Comparison of ENCODE assay signal across 8 cellular contexts in the genomic region with DNA sequence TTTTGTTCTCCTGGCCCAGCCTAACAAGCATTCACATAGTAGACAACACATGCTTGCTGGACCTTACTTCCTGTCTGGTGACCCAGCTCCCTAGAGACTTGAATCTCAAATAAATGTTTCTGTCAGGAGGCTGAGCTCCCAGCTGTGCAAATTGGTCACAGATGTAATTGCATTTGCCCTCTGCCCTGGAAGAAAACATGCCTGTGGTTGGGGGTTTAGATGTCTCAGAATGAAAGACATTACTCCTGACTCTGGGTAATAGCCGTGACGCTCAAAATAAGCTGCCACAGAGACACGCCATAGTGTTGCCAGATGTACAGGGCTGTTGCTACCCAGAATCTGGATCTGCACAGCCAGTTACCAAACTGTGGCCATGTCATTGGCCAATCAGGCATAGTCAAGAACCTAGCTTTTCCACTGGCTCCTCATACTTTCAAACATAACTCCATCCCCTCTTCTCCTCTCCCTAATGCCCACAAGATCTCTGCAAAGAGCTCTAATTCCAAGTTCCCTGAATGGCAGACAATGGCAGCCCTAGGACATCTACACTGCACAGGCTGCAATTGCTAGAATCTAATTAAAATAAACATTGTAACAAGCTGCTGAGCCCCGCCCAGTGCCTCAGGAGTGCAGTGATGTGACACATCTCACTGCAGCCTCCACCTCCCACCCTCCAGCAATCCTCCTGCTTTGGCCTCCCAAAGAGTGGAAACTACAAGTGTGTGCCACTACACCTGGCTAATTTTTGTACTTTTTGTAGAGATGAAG. TPM values are rescaled to one million over a fixed set of nuclear protein-coding genes. Genes with fewer than 3 reads are reported as not detected.
DNase-seq lines count a peak whose midpoint lies in the region; ATAC-seq and TF ChIP-seq lines count a peak whose summit lies in the region.

No MANE protein-coding gene starts in this region.

- peak overlapping the region; percentile 89 to 94 (median 93) for H3K27ac Mint-ChIP-seq in IgD-negative memory B cell
- H3K27ac Mint-ChIP-seq in endothelial cell (ENCODE audit: unreplicated experiment), result no peak overlapping the region

- peak; percentile 90 for ATAC-seq in GM21576 (IDR thresholded peaks at IDR 0.05; ENCODE audit: unreplicated experiment)

- no peak for TF ChIP-seq CTCF in endothelial cell (IDR thresholded peaks at IDR 0.05; ENCODE audit: unreplicated experiment)

- H3K4me1 Mint-ChIP-seq in IgD-negative memory B cell (peaks cover 21 to 30% (median 26%) of the 10 kb centered on the region in 3 donors), endothelial cell (ENCODE audit: unreplicated experiment) (peaks cover 5% of the 10 kb centered on the region)

- peaks cover 6% of the 10 kb centered on the region for H3K27me3 Mint-ChIP-seq in IgD-negative memory B cell
- H3K27me3 Mint-ChIP-seq in endothelial cell (ENCODE audit: unreplicated experiment), result peaks cover 3% of the 10 kb centered on the region

- peak; percentile 98 for DNase-seq in GM04504 (ENCODE audit: low read depth)
- DNase-seq in dedifferentiated amniotic fluid mesenchymal stem cell (ENCODE audit: extremely low spot score), result peak; percentile 97
- peak; percentile 98 for DNase-seq in smooth muscle cell of the brain vasculature (ENCODE audit: low read depth, low spot score)
- DNase-seq in NCI-H128 (lab: John Stamatoyannopoulos, UW; ENCODE audit: unreplicated experiment), result no peak
- DNase-seq in stimulated activated naive CD4-positive, alpha-beta T cell treated with Interleukin-2 at 50 U/mL for 16 hours (lab: John Stamatoyannopoulos, UW), result no peak
- no peak for DNase-seq in endothelial cell (ENCODE audit: low spot score)

- H3K9me3 Mint-ChIP-seq in IgD-negative memory B cell (no peaks in the 10 kb centered on the region), endothelial cell (ENCODE audit: unreplicated experiment) (no peaks in the 10 kb centered on the region)

- no peaks in the 10 kb centered on the region for H3K36me3 Mint-ChIP-seq in IgD-negative memory B cell
- no peaks in the 10 kb centered on the region for H3K36me3 Mint-ChIP-seq in endothelial cell (ENCODE audit: low read depth, unreplicated experiment)

- H3K4me3 Mint-ChIP-seq in IgD-negative memory B cell (peak overlapping the region; percentile 5 to 83 (median 60)), endothelial cell (ENCODE audit: unreplicated experiment) (no peak overlapping the region)

RNA-seq across cellular contexts. Expression of a gene that starts 32.8 kb away (rescaled TPM):
- 1.3 TPM for polyA plus RNA-seq in IgD-negative memory B cell
- total RNA-seq in endothelial cell (ENCODE audit: unreplicated experiment), result 1.8 TPM

Comparison
In these comparisons a context has a peak if more than half of its experiments do, and no peak if none do; other contexts are left out.
1. DNase-seq: peak in GM04504 (single experiment), dedifferentiated amniotic fluid mesenchymal stem cell (single experiment) and smooth muscle cell of the brain vasculature (single experiment); none in NCI-H128 (single experiment), stimulated activated naive CD4-positive, alpha-beta T cell treated with Interleukin-2 at 50 U/mL for 16 hours (single experiment) and endothelial cell (single experiment).